In the genomic region with DNA sequence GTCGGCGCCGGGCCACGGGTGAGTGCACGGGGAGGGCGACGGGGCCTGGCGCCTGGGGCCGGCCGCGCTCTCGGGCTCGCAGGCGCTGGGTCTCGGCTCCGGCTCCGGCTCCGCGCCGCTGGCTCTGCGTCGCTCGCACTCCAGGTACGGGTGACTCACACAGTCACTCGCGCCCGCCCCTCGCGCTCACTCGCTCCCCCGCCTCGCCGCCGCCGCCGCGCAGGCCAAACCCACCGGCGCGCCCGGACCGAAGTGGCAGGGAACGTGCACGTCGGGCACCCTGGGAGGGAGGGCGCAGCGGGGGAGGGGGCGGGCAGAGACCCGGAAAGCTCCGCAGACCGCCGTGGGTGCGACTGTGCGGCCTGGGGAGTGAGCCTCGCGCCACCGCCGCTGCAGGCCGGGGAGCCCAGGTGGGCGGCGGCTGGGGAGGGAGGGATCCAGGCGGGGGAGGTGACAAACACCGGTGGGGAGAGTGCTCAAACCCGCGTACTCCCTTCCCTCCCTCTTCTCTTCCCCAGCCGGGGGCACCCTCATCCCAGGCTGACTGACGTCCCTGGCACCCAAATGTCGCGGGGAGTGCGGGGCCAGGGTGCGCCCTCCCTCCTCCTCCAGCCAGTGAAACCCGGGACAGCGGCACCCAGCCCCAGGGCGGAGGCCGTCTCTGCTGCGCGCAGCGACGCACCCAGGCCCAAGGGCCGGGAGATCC, we compare ENCODE assay signal across 9 cellular contexts.
DNase-seq lines count a peak whose midpoint lies in the region; ATAC-seq and TF ChIP-seq lines count a peak whose summit lies in the region.
"Had no signal": no experiment of that assay in that cellular context is flagged by ENCODE, and none has a peak within 500 bp of the region (broad histone marks: within the 10 kb centered on the region; RNA-seq: fewer than 3 reads in every experiment).

No MANE protein-coding gene starts in this region.

- BruUV-seq in Caco-2 (replicated peaks; lab: Mats Ljungman, UMichigan): no TSS peak

- H3K27ac ChIP-seq in HEK293 (ENCODE audit: extremely low read depth, low read depth, low read length) (peak overlapping the region; percentile 73), Peyer's patch (peak overlapping the region in 3 of 4 donors; percentile 28 to 60 (median 32)), coronary artery (peak overlapping the region in 1 of 2 donors; percentile 22)

- DNase-seq in Caco-2 (peak; percentile 87 to 91), Peyer's patch (peak in 2 of 3 donors; percentile 66 to 81), coronary artery (ENCODE audit: low spot score) (no peak), lower leg skin (ENCODE audit: low spot score in 2 of 2) (peak; percentile 34 to 85), HFFc6 (no peak)
- DNase-seq in stimulated activated CD4-positive, alpha-beta T cell treated with anti-CD3 and anti-CD28 coated beads, TNF-alpha, amount 100 ng/mL, for 24 hours (ENCODE audit: low read depth in 3 of 3): peak in 2 of 3 experiments; percentile 7 to 45

- H3K4me1 Mint-ChIP-seq in Caco-2 (ENCODE audit: low read depth, unreplicated experiment): peaks cover 40% of the 10 kb centered on the region
- no peaks in the 10 kb centered on the region for H3K4me1 Mint-ChIP-seq in HFFc6 (ENCODE audit: low read depth)

- 0 to 4% methylated on average over 22 to 50 of the region's 80 CpGs for WGBS in lower leg skin, 2 donors

- H3K36me3 Mint-ChIP-seq in Caco-2 (ENCODE audit: insufficient read depth, unreplicated experiment): peaks cover 30% of the 10 kb centered on the region
- H3K36me3 Mint-ChIP-seq in HFFc6 (ENCODE audit: low read depth): no peaks in the 10 kb centered on the region
- H3K36me3 Mint-ChIP-seq: memory B cell had no signal

- peak overlapping the region; percentile 88 for H3K27ac Mint-ChIP-seq in Caco-2 (ENCODE audit: unreplicated experiment)
- no peak overlapping the region for H3K27ac Mint-ChIP-seq in HFFc6
- H3K27ac Mint-ChIP-seq: memory B cell had no signal

- intact Hi-C loops in Caco-2 (cut with micrococcal nuclease; ENCODE audit: unreplicated experiment): loop anchor here (1.0 to 5.0 kb wide), 5 partner anchors 13 to 323 kb away; no protein-coding TSS in a partner anchor
- intact Hi-C loops in lower leg skin (cut with DNase I; ENCODE audit: low total_unique reads): no loop called here

- no peaks in the 10 kb centered on the region for H3K36me3 ChIP-seq in Caco-2 (ENCODE audit: control insufficient read depth, insufficient read depth, low read length)
- H3K36me3 ChIP-seq in HEK293 (ENCODE audit: control insufficient read depth in 2 of 2, insufficient read depth in 1 of 2, low read length in 2 of 2): no peaks in the 10 kb centered on the region
- H3K36me3 ChIP-seq in Peyer's patch: no peaks in the 10 kb centered on the region

- H3K4me3 Mint-ChIP-seq in Caco-2 (ENCODE audit: unreplicated experiment) (peak overlapping the region; percentile 94), HFFc6 (no peak overlapping the region)

- peak overlapping the region; percentile 91 for H3K4me3 ChIP-seq in Caco-2 (ENCODE audit: low read depth, low read length)
- peak overlapping the region; percentile 77 for H3K4me3 ChIP-seq in HEK293 (ENCODE audit: low read depth, low read length)
- peak overlapping the region; percentile 18 to 73 (median 42) for H3K4me3 ChIP-seq in Peyer's patch
- peak overlapping the region; percentile 74 for H3K4me3 ChIP-seq in coronary artery
- peak overlapping the region; percentile 50 for H3K4me3 ChIP-seq in lower leg skin (ENCODE audit: low read depth, poor library complexity, severe bottlenecking)

- no peak for ATAC-seq in GM21390 (IDR thresholded peaks at IDR 0.05; ENCODE audit: unreplicated experiment)

- peaks cover 1% of the 10 kb centered on the region; the same call in 1 of the 2 replicates for H3K9me3 ChIP-seq in Caco-2
- H3K9me3 ChIP-seq in HEK293 (ENCODE audit: control insufficient read depth, insufficient read depth, low read depth, low read length): no peaks in the 10 kb centered on the region
- H3K9me3 ChIP-seq in Peyer's patch: no peaks in the 10 kb centered on the region

- CTCF ChIA-PET in Caco-2 (lab: Charles Lee) (no interaction called here), HEK293 (lab: Yijun Ruan, JAX) (no interaction called here)

- H3K27me3 ChIP-seq in Caco-2 (replicated peaks; ENCODE audit: control insufficient read depth, insufficient read depth, low read length) (no peaks in the 10 kb centered on the region), Peyer's patch (no peaks in the 10 kb centered on the region)

- TF ChIP-seq POLR2A in Peyer's patch (IDR thresholded peaks at IDR 0.05) (peak in 1 of 2 donors; percentile 32), lower leg skin (IDR thresholded peaks at IDR 0.05) (no peak)

- peak in 1 of 2 experiments; percentile 23 for TF ChIP-seq CTCF in Caco-2 (IDR thresholded peaks at IDR 0.05; ENCODE audit: insufficient read depth in 1 of 2, low read depth in 1 of 2, low read length in 1 of 2, severe bottlenecking in 1 of 2, unreplicated experiment in 1 of 2)
- peak; percentile 81 for TF ChIP-seq CTCF in HEK293 (tag by site-specific recombination; IDR thresholded peaks at IDR 0.05)
- TF ChIP-seq CTCF in Peyer's patch (IDR thresholded peaks at IDR 0.05): no peak
- no peak for TF ChIP-seq CTCF in coronary artery (IDR thresholded peaks at IDR 0.05)
- no peak for TF ChIP-seq CTCF in lower leg skin (IDR thresholded peaks at IDR 0.05)
- TF ChIP-seq CTCF in HFFc6 (IDR thresholded peaks at IDR 0.05): no peak

- H3K9me3 Mint-ChIP-seq in Caco-2 (ENCODE audit: unreplicated experiment): peaks cover 14% of the 10 kb centered on the region
- no peaks in the 10 kb centered on the region for H3K9me3 Mint-ChIP-seq in HFFc6
- H3K9me3 Mint-ChIP-seq: memory B cell had no signal

- POLR2A ChIA-PET in Caco-2 (lab: Charles Lee): interaction anchor here (0.5 kb wide), 1 partner anchor 68 kb away, joined by 3 read pairs; no protein-coding TSS in a partner anchor
- POLR2A ChIA-PET in HEK293 (lab: Yijun Ruan, JAX): no interaction called here

- no peaks in the 10 kb centered on the region for H3K27me3 Mint-ChIP-seq in Caco-2 (ENCODE audit: insufficient read depth, unreplicated experiment)
- peaks cover 21% of the 10 kb centered on the region for H3K27me3 Mint-ChIP-seq in HFFc6 (ENCODE audit: insufficient read depth)

- H3K4me1 ChIP-seq in Caco-2 (peaks cover 44% of the 10 kb centered on the region), HEK293 (ENCODE audit: control insufficient read depth, insufficient read depth, low read length) (peaks cover 2% of the 10 kb centered on the region; the same call in 1 of the 2 replicates), Peyer's patch (peaks cover 0 to 18% (median 0%) of the 10 kb centered on the region in 4 donors)

TF ChIP-seq in HEK293, 187 proteins besides CTCF, POLR2A, EP300 and RAD21 (continues in another document):
- peak; percentile 90 for TF ChIP-seq ZIC2 (tag by site-specific recombination; IDR thresholded peaks at IDR 0.05)
- TF ChIP-seq KLF16 (tag by site-specific recombination; IDR thresholded peaks at IDR 0.05): peak; percentile 90; the same call in 1 of the 2 replicates
- peak; percentile 14; the same call in 1 of the 2 replicates for TF ChIP-seq FEZF1 (tag by site-specific recombination; IDR thresholded peaks at IDR 0.05)
- TF ChIP-seq, protein P1, sequence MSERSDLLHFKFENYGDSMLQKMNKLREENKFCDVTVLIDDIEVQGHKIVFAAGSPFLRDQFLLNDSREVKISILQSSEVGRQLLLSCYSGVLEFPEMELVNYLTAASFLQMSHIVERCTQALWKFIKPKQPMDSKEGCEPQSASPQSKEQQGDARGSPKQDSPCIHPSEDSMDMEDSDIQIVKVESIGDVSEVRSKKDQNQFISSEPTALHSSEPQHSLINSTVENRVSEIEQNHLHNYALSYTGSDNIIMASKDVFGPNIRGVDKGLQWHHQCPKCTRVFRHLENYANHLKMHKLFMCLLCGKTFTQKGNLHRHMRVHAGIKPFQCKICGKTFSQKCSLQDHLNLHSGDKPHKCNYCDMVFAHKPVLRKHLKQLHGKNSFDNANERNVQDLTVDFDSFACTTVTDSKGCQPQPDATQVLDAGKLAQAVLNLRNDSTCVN (tag by site-specific recombination; optimal IDR thresholded peaks at IDR 0.05): peak; percentile 92
- TF ChIP-seq KLF1 (tag by site-specific recombination; IDR thresholded peaks at IDR 0.05): peak; percentile 80
- TF ChIP-seq, protein P2, sequence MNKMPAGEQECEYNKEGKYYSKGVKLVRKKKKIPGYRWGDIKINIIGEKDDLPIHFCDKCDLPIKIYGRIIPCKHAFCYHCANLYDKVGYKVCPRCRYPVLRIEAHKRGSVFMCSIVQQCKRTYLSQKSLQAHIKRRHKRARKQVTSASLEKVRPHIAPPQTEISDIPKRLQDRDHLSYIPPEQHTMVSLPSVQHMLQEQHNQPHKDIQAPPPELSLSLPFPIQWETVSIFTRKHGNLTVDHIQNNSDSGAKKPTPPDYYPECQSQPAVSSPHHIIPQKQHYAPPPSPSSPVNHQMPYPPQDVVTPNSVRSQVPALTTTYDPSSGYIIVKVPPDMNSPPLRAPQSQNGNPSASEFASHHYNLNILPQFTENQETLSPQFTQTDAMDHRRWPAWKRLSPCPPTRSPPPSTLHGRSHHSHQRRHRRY (tag by site-specific recombination; IDR thresholded peaks at IDR 0.05): no peak
- TF ChIP-seq SP3 (tag by site-specific recombination; IDR thresholded peaks at IDR 0.05): peak; percentile 78
- TF ChIP-seq, protein P3, sequence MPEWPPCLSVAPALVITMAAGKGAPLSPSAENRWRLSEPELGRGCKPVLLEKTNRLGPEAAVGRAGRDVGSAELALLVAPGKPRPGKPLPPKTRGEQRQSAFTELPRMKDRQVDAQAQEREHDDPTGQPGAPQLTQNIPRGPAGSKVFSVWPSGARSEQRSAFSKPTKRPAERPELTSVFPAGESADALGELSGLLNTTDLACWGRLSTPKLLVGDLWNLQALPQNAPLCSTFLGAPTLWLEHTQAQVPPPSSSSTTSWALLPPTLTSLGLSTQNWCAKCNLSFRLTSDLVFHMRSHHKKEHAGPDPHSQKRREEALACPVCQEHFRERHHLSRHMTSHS (tag by site-specific recombination; IDR thresholded peaks at IDR 0.05): no peak
- TF ChIP-seq, protein P4, sequence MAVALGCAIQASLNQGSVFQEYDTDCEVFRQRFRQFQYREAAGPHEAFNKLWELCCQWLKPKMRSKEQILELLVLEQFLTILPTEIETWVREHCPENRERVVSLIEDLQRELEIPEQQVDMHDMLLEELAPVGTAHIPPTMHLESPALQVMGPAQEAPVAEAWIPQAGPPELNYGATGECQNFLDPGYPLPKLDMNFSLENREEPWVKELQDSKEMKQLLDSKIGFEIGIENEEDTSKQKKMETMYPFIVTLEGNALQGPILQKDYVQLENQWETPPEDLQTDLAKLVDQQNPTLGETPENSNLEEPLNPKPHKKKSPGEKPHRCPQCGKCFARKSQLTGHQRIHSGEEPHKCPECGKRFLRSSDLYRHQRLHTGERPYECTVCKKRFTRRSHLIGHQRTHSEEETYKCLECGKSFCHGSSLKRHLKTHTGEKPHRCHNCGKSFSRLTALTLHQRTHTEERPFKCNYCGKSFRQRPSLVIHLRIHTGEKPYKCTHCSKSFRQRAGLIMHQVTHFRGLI (tag by site-specific recombination; IDR thresholded peaks at IDR 0.05): peak; percentile 75
- TF ChIP-seq ZNF677 (tag by site-specific recombination; IDR thresholded peaks at IDR 0.05): peak; percentile 37; the same call in 1 of the 2 replicates
- peak; percentile 93 for TF ChIP-seq GLIS1 (tag by site-specific recombination; IDR thresholded peaks at IDR 0.05)

Comparison
In these comparisons a context has a peak if more than half of its experiments do, and no peak if none do; other contexts are left out.
1. DNase-seq: peak in Caco-2 (2 of 2), Peyer's patch (2 of 3), lower leg skin (2 of 2) and stimulated activated CD4-positive, alpha-beta T cell treated with anti-CD3 and anti-CD28 coated beads, TNF-alpha, amount 100 ng/mL, for 24 hours (2 of 3); none in coronary artery (single experiment) and HFFc6 (single experiment).
2. Peak in every context shown above with its lines, with median percentiles within 50 percentile points of each other: H3K4me3 ChIP-seq.